ENCODE assay signal across 22 cellular contexts in the genomic region with DNA sequence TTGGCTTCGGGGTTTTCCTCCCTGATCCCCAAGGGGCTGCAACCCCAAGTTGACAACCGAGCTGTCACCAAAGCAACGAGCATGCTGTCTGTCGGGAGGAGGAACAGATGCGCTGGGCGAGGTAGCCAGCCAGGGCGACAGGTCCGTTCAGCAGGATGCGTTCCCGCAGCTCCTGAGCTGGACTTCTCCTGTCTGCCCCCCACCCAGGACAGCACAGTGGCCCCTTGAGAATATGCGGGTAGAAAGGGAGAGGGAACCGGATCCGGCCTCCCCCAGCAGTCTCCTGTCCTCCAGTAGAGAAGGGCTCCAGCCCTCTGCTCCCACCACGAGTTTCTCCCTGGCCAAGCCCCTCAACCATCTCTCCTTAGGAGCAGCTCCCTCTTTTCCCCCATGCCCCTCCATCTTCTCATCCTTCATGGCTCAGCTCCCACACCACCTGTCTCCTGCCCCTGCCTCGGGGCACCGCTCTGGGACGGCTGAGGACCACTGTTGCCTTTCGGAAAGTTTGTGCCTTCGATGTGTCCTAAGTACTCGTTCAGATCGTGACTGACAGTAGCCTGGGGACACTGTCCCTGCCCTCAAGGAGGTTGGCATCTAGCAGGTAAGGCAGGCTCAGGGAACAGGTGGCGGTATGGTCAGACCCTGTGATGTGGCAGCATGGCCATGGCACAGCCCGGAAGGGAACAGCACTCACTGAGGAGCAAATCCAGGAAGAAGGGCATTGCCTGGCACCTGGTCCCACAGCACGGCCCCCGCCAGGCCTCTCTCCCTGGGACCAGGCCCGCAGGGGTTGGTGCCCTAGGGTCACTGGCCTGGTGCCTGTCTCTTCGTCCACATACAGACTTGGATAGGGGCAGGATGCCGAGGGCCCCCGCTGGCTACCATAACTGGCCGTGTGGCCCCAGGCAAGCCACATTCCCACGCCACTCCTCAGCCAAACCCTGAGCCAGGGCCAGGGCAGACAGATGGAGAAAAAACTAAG.
DNase-seq lines count a peak whose midpoint lies in the region; ATAC-seq, FAIRE-seq and TF ChIP-seq lines count a peak whose summit lies in the region.
"Had no signal": no experiment of that assay in that cellular context is flagged by ENCODE, and none has a peak within 500 bp of the region (broad histone marks: within the 10 kb centered on the region; RNA-seq: fewer than 3 reads in every experiment).

No MANE protein-coding gene starts in this region.

- H2AFZ ChIP-seq in neuronal stem cell (ENCODE audit: low read length): no peak overlapping the region

- peak overlapping the region; percentile 40 for H2AK5ac ChIP-seq in neuronal stem cell (ENCODE audit: low read depth, low read length)

- no peak overlapping the region for H3K4me3 Mint-ChIP-seq in CD4-positive, alpha-beta T cell
- H3K4me3 Mint-ChIP-seq in endothelial cell (ENCODE audit: unreplicated experiment): peak overlapping the region; percentile 76
- H3K4me3 Mint-ChIP-seq: activated naive CD8-positive, alpha-beta T cell; B cell had no signal

- peaks cover 21 to 33% of the 10 kb centered on the region in 2 donors for H3K4me1 ChIP-seq in neuronal stem cell (ENCODE audit: control insufficient read depth in 2 of 2, insufficient read depth in 1 of 2, low read depth in 1 of 2, low read length in 2 of 2)
- H3K4me1 ChIP-seq: HAP-1 had no signal

- TF ChIP-seq CTCF in CD4-positive, alpha-beta T cell (IDR thresholded peaks at IDR 0.05): no peak
- no peak for TF ChIP-seq CTCF in endothelial cell (IDR thresholded peaks at IDR 0.05; ENCODE audit: unreplicated experiment)

- H2BK12ac ChIP-seq in neuronal stem cell (ENCODE audit: low read length): peak overlapping the region; percentile 2

- peaks cover 25% of the 10 kb centered on the region for H3K79me1 ChIP-seq in neuronal stem cell (ENCODE audit: low read depth, low read length)

- no peak overlapping the region for H2BK5ac ChIP-seq in neuronal stem cell (ENCODE audit: low read length)

- no peaks in the 10 kb centered on the region for H3K27me3 Mint-ChIP-seq in CD4-positive, alpha-beta T cell
- H3K27me3 Mint-ChIP-seq in endothelial cell (ENCODE audit: unreplicated experiment): peaks cover 26% of the 10 kb centered on the region
- H3K27me3 Mint-ChIP-seq: activated naive CD8-positive, alpha-beta T cell; B cell had no signal

- peak overlapping the region; percentile 8 for H3K23ac ChIP-seq in neuronal stem cell (ENCODE audit: low read depth, low read length, poor library complexity)

- no CpG with 5 or more reads among the region's 31 CpGs for WGBS in neuronal stem cell (ENCODE audit: extremely low coverage in 2 of 2, insufficient read length in 2 of 2, insufficient replicate concordance in 1 of 2), 2 donors

- intact Hi-C loops in CD4-positive, alpha-beta T cell (cut with DNase I, micrococcal nuclease): no loop called here

- peaks cover 77% of the 10 kb centered on the region for H3K36me3 Mint-ChIP-seq in CD4-positive, alpha-beta T cell (ENCODE audit: low read depth)
- peaks cover 30% of the 10 kb centered on the region for H3K36me3 Mint-ChIP-seq in endothelial cell (ENCODE audit: low read depth, unreplicated experiment)
- H3K36me3 Mint-ChIP-seq: activated naive CD8-positive, alpha-beta T cell had no signal

- H4K8ac ChIP-seq in neuronal stem cell (ENCODE audit: low read depth, low read length): no peak overlapping the region

- no peaks in the 10 kb centered on the region for H3K27me3 ChIP-seq in CD4-positive, alpha-beta T cell (ENCODE audit: control insufficient read depth, insufficient read depth, low read length)
- H3K27me3 ChIP-seq in neuronal stem cell (ENCODE audit: control insufficient read depth in 3 of 3, insufficient read depth in 3 of 3, low read depth in 1 of 3, low read length in 3 of 3): no peaks in the 10 kb centered on the region
- H3K27me3 ChIP-seq: pancreas had no signal

- no peak for FAIRE-seq in GM12892 (lab: Jason Lieb, UNC)
- FAIRE-seq: K562, keratinocyte, pancreas had no signal

- POLR2A ChIA-PET in CD4-positive, alpha-beta T cell (lab: Charles Lee): no interaction called here

- H2BK15ac ChIP-seq in neuronal stem cell (ENCODE audit: low read length): no peak overlapping the region

- no peak for ATAC-seq in CD4-positive, alpha-beta T cell (ENCODE audit: poor library complexity)
- no peak for ATAC-seq in GM19035 (IDR thresholded peaks at IDR 0.05; ENCODE audit: unreplicated experiment)
- ATAC-seq: K562, pancreas had no signal

- no peaks in the 10 kb centered on the region for H3K9me3 ChIP-seq in CD4-positive, alpha-beta T cell (ENCODE audit: control insufficient read depth, low read length)
- no peaks in the 10 kb centered on the region for H3K9me3 ChIP-seq in neuronal stem cell (replicated peaks in 1 of 2; ENCODE audit: control insufficient read depth in 2 of 2, insufficient read depth in 1 of 2, low read depth in 1 of 2, low read length in 2 of 2)
- H3K9me3 ChIP-seq: HAP-1, pancreas had no signal

- H3K4me3 ChIP-seq in neuronal stem cell (ENCODE audit: low read length in 2 of 2): peak overlapping the region in 1 of 2 donors; percentile 20
- H3K4me3 ChIP-seq: HAP-1, K562, pancreas had no signal

- H3K9me3 Mint-ChIP-seq in CD4-positive, alpha-beta T cell: no peaks in the 10 kb centered on the region
- H3K9me3 Mint-ChIP-seq in endothelial cell (ENCODE audit: unreplicated experiment): no peaks in the 10 kb centered on the region

- no peak overlapping the region for H3K27ac ChIP-seq in CD4-positive, alpha-beta T cell (ENCODE audit: low read depth, low read length)
- H3K27ac ChIP-seq in neuronal stem cell (replicated peaks; ENCODE audit: low read length): no peak overlapping the region
- H3K27ac ChIP-seq: HL-60, pancreas had no signal

- no peak overlapping the region for H2BK120ac ChIP-seq in neuronal stem cell (ENCODE audit: low read depth, low read length)

- H3K18ac ChIP-seq in neuronal stem cell (ENCODE audit: low read length): peak overlapping the region; percentile 25

- H3K36me3 ChIP-seq in neuronal stem cell (replicated peaks in 1 of 2; ENCODE audit: control insufficient read depth in 2 of 2, insufficient read depth in 2 of 2, low read length in 2 of 2): peaks cover 47 to 60% of the 10 kb centered on the region in 2 donors

- no peak overlapping the region for H3K9ac ChIP-seq in neuronal stem cell (ENCODE audit: low read depth, low read length, poor library complexity)

- H3K14ac ChIP-seq in neuronal stem cell (ENCODE audit: low read length): peak overlapping the region; percentile 49

- H3K4ac ChIP-seq in neuronal stem cell (ENCODE audit: low read length): no peak overlapping the region

- TF ChIP-seq POLR2A in GM12892 (IDR thresholded peaks at IDR 0.05; ENCODE audit: low read depth, low read length): no peak

- H4K91ac ChIP-seq in neuronal stem cell (ENCODE audit: low read depth, low read length, poor library complexity): no peak overlapping the region

- H3K27ac Mint-ChIP-seq in CD4-positive, alpha-beta T cell: peak overlapping the region; percentile 73
- H3K27ac Mint-ChIP-seq in endothelial cell (ENCODE audit: unreplicated experiment): peak overlapping the region; percentile 46

- CTCF ChIA-PET in CD4-positive, alpha-beta T cell (lab: Charles Lee): no interaction called here

- H3K4me1 Mint-ChIP-seq in CD4-positive, alpha-beta T cell (ENCODE audit: low read depth): no peaks in the 10 kb centered on the region
- H3K4me1 Mint-ChIP-seq in endothelial cell (ENCODE audit: unreplicated experiment): peaks cover 58% of the 10 kb centered on the region

- H3K4me2 ChIP-seq in neuronal stem cell (ENCODE audit: insufficient read depth, low read length, poor library complexity, severe bottlenecking): no peak overlapping the region

- no peak for DNase-seq in CD4-positive, alpha-beta T cell
- peak; percentile 19 for DNase-seq in GM12892 (ENCODE audit: insufficient read length)
- DNase-seq in endothelial cell (ENCODE audit: low spot score): no peak
- DNase-seq in neuronal stem cell (ENCODE audit: low spot score): no peak
- DNase-seq in SW480 (ENCODE audit: low spot score): no peak
- no peak for DNase-seq in effector CD4-positive, alpha-beta T cell
- DNase-seq: activated CD4-positive, alpha-beta T cell treated with anti-CD3 and anti-CD28 coated beads for 1 hour; activated CD8-positive, alpha-beta memory T cell treated with anti-CD3 and anti-CD28 coated beads, Interleukin-2, amount 50 U/mL, for 4 hours; NCI-H2029 treated with DMSO at 0.1 percent for 48 hours; NCI-H524; SIG-M5; stimulated activated CD4-positive, alpha-beta T cell treated with anti-CD3 and anti-CD28 coated beads, Interleukin-4, amount 100 ng/mL, for 4 hours; stimulated activated CD8-positive, alpha-beta memory T cell treated with anti-CD3 and anti-CD28 coated beads, Interleukin-4, amount 100 ng/mL, for 48 hours; T-helper 9 cell had no signal
